15 cellular contexts compared by ENCODE assay signal in the genomic region with DNA sequence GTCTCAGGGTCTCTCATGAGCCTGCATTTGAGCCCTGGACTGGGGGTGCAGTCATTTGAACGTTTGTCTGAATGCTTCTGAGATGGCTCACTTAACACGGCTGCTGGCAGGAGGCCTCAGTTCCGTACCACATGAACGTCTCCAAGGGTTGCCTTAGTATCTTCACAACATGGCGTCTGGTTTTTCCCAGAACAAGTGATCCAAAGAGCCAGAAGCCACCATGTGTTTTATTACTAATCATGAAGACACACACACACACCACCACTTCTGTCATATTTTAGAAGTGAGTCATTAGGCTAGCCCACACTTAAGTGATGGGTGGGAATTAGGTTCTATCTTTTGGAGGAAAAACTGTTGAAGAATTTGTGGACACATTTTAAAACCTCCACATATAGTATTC. TPM values are rescaled to one million over a fixed set of nuclear protein-coding genes. Genes with fewer than 3 reads are reported as not detected.
A peak's percentile ranks its signal among the peaks of the same experiment; 100 is the strongest.
DNase-seq lines count a peak whose midpoint lies in the region; ATAC-seq lines count a peak whose summit lies in the region.
"Had no signal": no experiment of that assay in that cellular context is flagged by ENCODE, and none has a peak within 500 bp of the region (broad histone marks: within the 10 kb centered on the region; RNA-seq: fewer than 3 reads in every experiment).

No MANE protein-coding gene starts in this region.

- H3K4me1 Mint-ChIP-seq in activated naive CD8-positive, alpha-beta T cell treated with anti-CD3 and anti-CD28 coated beads, Interleukin-2, amount 50 U/mL, for 24 hours, result peaks cover 3% of the 10 kb centered on the region
- H3K4me1 Mint-ChIP-seq in activated naive CD8-positive, alpha-beta T cell treated with anti-CD3 and anti-CD28 coated beads for 36 hours, result peaks cover 6% of the 10 kb centered on the region
- peaks cover 2% of the 10 kb centered on the region for H3K4me1 Mint-ChIP-seq in activated CD4-positive, alpha-beta T cell treated with anti-CD3 and anti-CD28 coated beads, Interleukin-2, amount 10 ng/mL, durations not matched to agents 24 days and 14 days
- H3K4me1 Mint-ChIP-seq: naive thymus-derived CD4-positive, alpha-beta T cell had no signal

- no peak overlapping the region for H3K4me3 Mint-ChIP-seq in activated naive CD8-positive, alpha-beta T cell treated with anti-CD3 and anti-CD28 coated beads, Interleukin-2, amount 50 U/mL, for 24 hours
- no peak overlapping the region for H3K4me3 Mint-ChIP-seq in activated naive CD8-positive, alpha-beta T cell treated with anti-CD3 and anti-CD28 coated beads for 36 hours
- H3K4me3 Mint-ChIP-seq in activated CD4-positive, alpha-beta T cell treated with anti-CD3 and anti-CD28 coated beads, Interleukin-2, amount 10 ng/mL, durations not matched to agents 24 days and 14 days, result no peak overlapping the region
- H3K4me3 Mint-ChIP-seq: H9; naive thymus-derived CD4-positive, alpha-beta T cell had no signal

- H3K9ac ChIP-seq in adipocyte (ENCODE audit: low read length), result no peak overlapping the region

- no peak overlapping the region for H3K4me3 ChIP-seq in adipocyte (ENCODE audit: low read length)

- no peaks in the 10 kb centered on the region for H3K27me3 Mint-ChIP-seq in activated naive CD8-positive, alpha-beta T cell treated with anti-CD3 and anti-CD28 coated beads, Interleukin-2, amount 50 U/mL, for 24 hours
- H3K27me3 Mint-ChIP-seq in activated naive CD8-positive, alpha-beta T cell treated with anti-CD3 and anti-CD28 coated beads for 36 hours, result no peaks in the 10 kb centered on the region
- no peaks in the 10 kb centered on the region for H3K27me3 Mint-ChIP-seq in activated CD4-positive, alpha-beta T cell treated with anti-CD3 and anti-CD28 coated beads, Interleukin-2, amount 10 ng/mL, durations not matched to agents 24 days and 14 days
- H3K27me3 Mint-ChIP-seq: naive thymus-derived CD4-positive, alpha-beta T cell had no signal

- no peak overlapping the region for H3K27ac Mint-ChIP-seq in activated naive CD8-positive, alpha-beta T cell treated with anti-CD3 and anti-CD28 coated beads, Interleukin-2, amount 50 U/mL, for 24 hours
- no peak overlapping the region for H3K27ac Mint-ChIP-seq in activated naive CD8-positive, alpha-beta T cell treated with anti-CD3 and anti-CD28 coated beads for 36 hours
- H3K27ac Mint-ChIP-seq in activated CD4-positive, alpha-beta T cell treated with anti-CD3 and anti-CD28 coated beads, Interleukin-2, amount 10 ng/mL, durations not matched to agents 24 days and 14 days, result no peak overlapping the region
- H3K27ac Mint-ChIP-seq: H9; naive thymus-derived CD4-positive, alpha-beta T cell had no signal

- no peaks in the 10 kb centered on the region for H3K9me3 Mint-ChIP-seq in activated naive CD8-positive, alpha-beta T cell treated with anti-CD3 and anti-CD28 coated beads, Interleukin-2, amount 50 U/mL, for 24 hours
- H3K9me3 Mint-ChIP-seq in activated naive CD8-positive, alpha-beta T cell treated with anti-CD3 and anti-CD28 coated beads for 36 hours, result no peaks in the 10 kb centered on the region
- H3K9me3 Mint-ChIP-seq in activated CD4-positive, alpha-beta T cell treated with anti-CD3 and anti-CD28 coated beads, Interleukin-2, amount 10 ng/mL, durations not matched to agents 24 days and 14 days, result peaks cover 5% of the 10 kb centered on the region
- H3K9me3 Mint-ChIP-seq: H9 had no signal

- no peaks in the 10 kb centered on the region for H3K9me3 ChIP-seq in adipocyte (ENCODE audit: control insufficient read depth, low read length)

- intact Hi-C loops in activated CD4-positive, alpha-beta T cell treated with anti-CD3 and anti-CD28 coated beads, Interleukin-2, amount 10 ng/mL, durations not matched to agents 24 days and 14 days (cut with micrococcal nuclease), result loop anchor here (5.0 kb wide), 1 partner anchor 292 kb away; no protein-coding TSS in a partner anchor

- DNase-seq in activated naive CD8-positive, alpha-beta T cell treated with anti-CD3 and anti-CD28 coated beads, Interleukin-2, amount 50 U/mL, for 24 hours, result no peak
- no peak for DNase-seq in activated naive CD8-positive, alpha-beta T cell treated with anti-CD3 and anti-CD28 coated beads for 36 hours
- peak; percentile 61 for DNase-seq in adipocyte (ENCODE audit: low read depth)
- DNase-seq in islet precursor cell, result peak; percentile 78
- DNase-seq in activated CD8-positive, alpha-beta memory T cell treated with anti-CD3 and anti-CD28 coated beads, Interleukin-2, amount 50 U/mL, for 4 hours, result no peak
- DNase-seq in activated CD4-positive, alpha-beta T cell treated with anti-CD3 and anti-CD28 coated beads, Interleukin-2, amount 10 ng/mL, durations not matched to agents 24 days and 14 days, result no peak
- DNase-seq in OCI-M1 (lab: John Stamatoyannopoulos, UW), result no peak
- no peak for DNase-seq in NCI-H2081 (lab: John Stamatoyannopoulos, UW)
- DNase-seq: activated effector memory CD4-positive, alpha-beta T cell treated with anti-CD3 and anti-CD28 coated beads, Interleukin-2, amount 50 U/mL, for 16 hours; dermis blood vessel endothelial cell; H9; hypothalamus; Karpas-422; naive thymus-derived CD4-positive, alpha-beta T cell; SHP77 had no signal

- H3K36me3 ChIP-seq in adipocyte (ENCODE audit: control insufficient read depth, insufficient read depth, low read length, severe bottlenecking), result no peaks in the 10 kb centered on the region

- no peaks in the 10 kb centered on the region for H3K36me3 Mint-ChIP-seq in activated naive CD8-positive, alpha-beta T cell treated with anti-CD3 and anti-CD28 coated beads, Interleukin-2, amount 50 U/mL, for 24 hours (ENCODE audit: low read depth)
- no peaks in the 10 kb centered on the region for H3K36me3 Mint-ChIP-seq in activated naive CD8-positive, alpha-beta T cell treated with anti-CD3 and anti-CD28 coated beads for 36 hours
- H3K36me3 Mint-ChIP-seq in activated CD4-positive, alpha-beta T cell treated with anti-CD3 and anti-CD28 coated beads, Interleukin-2, amount 10 ng/mL, durations not matched to agents 24 days and 14 days (ENCODE audit: low read depth), result no peaks in the 10 kb centered on the region
- H3K36me3 Mint-ChIP-seq: naive thymus-derived CD4-positive, alpha-beta T cell had no signal

- peaks cover 56% of the 10 kb centered on the region for H3K4me1 ChIP-seq in adipocyte (ENCODE audit: control insufficient read depth, insufficient read depth, low read length)

- no peaks in the 10 kb centered on the region for H3K27me3 ChIP-seq in adipocyte (replicated peaks; ENCODE audit: control insufficient read depth, insufficient read depth, low read length)

- ATAC-seq in activated naive CD8-positive, alpha-beta T cell treated with anti-CD3 and anti-CD28 coated beads, Interleukin-2, amount 50 U/mL, for 24 hours, result peak; percentile 46
- ATAC-seq: naive thymus-derived CD4-positive, alpha-beta T cell had no signal

RNA-seq across cellular contexts. Expression of a gene that starts 15.0 kb away (rescaled TPM):
- total RNA-seq in activated naive CD8-positive, alpha-beta T cell treated with anti-CD3 and anti-CD28 coated beads for 36 hours, result 10 to 100 TPM; 31.5 to 35.0 TPM
- total RNA-seq in activated CD4-positive, alpha-beta T cell treated with anti-CD3 and anti-CD28 coated beads, Interleukin-2, amount 10 ng/mL, durations not matched to agents 24 days and 14 days, result 16.4 and 21.1 TPM in 2 replicates

Comparison
In these comparisons a context has a peak if more than half of its experiments do, and no peak if none do; other contexts are left out.
1. DNase-seq: peak in adipocyte (single experiment) and islet precursor cell (single experiment); none in activated naive CD8-positive, alpha-beta T cell treated with anti-CD3 and anti-CD28 coated beads, Interleukin-2, amount 50 U/mL, for 24 hours (single experiment), activated naive CD8-positive, alpha-beta T cell treated with anti-CD3 and anti-CD28 coated beads for 36 hours (single experiment), activated CD8-positive, alpha-beta memory T cell treated with anti-CD3 and anti-CD28 coated beads, Interleukin-2, amount 50 U/mL, for 4 hours (single experiment), activated CD4-positive, alpha-beta T cell treated with anti-CD3 and anti-CD28 coated beads, Interleukin-2, amount 10 ng/mL, durations not matched to agents 24 days and 14 days (single experiment), OCI-M1 (single experiment) and NCI-H2081 (0 of 2).